12 cellular contexts compared by ENCODE assay signal in the genomic region with DNA sequence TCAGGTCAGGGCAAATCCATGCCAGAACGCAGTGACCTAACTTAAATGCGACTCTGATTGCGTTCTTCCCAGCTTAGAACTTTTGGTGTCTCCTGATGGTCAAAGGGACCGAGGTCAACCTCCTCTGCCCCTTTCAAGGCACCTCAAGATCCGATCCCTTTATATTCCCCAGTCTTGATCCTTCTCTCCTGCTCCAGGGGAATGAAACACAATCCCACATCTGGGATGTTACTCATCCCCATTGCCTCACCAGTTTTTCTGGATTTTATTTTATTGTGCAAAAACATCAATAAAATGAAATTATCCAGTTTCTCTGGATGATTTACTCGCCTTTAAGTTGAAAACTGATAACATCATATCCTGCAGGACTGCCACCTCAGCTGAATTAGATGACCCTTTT. TPM values are rescaled to one million over a fixed set of nuclear protein-coding genes. Genes with fewer than 3 reads are reported as not detected.
DNase-seq lines count a peak whose midpoint lies in the region; ATAC-seq, FAIRE-seq and TF ChIP-seq lines count a peak whose summit lies in the region.
"Had no signal": no experiment of that assay in that cellular context is flagged by ENCODE, and none has a peak within 500 bp of the region (broad histone marks: within the 10 kb centered on the region; RNA-seq: fewer than 3 reads in every experiment).

No MANE protein-coding gene starts in this region.

- ATAC-seq in Right ventricle myocardium superior (ENCODE audit: poor library complexity) = peak; percentile 7
- ATAC-seq in memory B cell (ENCODE audit: low read depth) = no peak
- no peak for ATAC-seq in GM18519 (IDR thresholded peaks at IDR 0.05; ENCODE audit: low FRiP score, unreplicated experiment)

- H3K27me3 ChIP-seq in bronchial epithelial cell (ENCODE audit: control insufficient read depth, insufficient read depth, low read length) (no peaks in the 10 kb centered on the region), suprapubic skin (no peaks in the 10 kb centered on the region)

- intact Hi-C loops in Right ventricle myocardium superior (cut with DNase I) = no loop called here
- intact Hi-C loops in cardiac septum (cut with DNase I) = no loop called here

- WGBS in suprapubic skin = 42% methylated on average over 6 of the region's 6 CpGs

- TF ChIP-seq CTCF in bronchial epithelial cell (IDR thresholded peaks at IDR 0.05; ENCODE audit: insufficient read depth, low read length, severe bottlenecking) (no peak), suprapubic skin (IDR thresholded peaks at IDR 0.05) (no peak)

- no peak for FAIRE-seq in bronchial epithelial cell (lab: Jason Lieb, UNC)

- no peak for DNase-seq in Right ventricle myocardium superior
- no peak for DNase-seq in cardiac septum (ENCODE audit: low spot score)
- DNase-seq in bronchial epithelial cell (ENCODE audit: low read depth) = peak; percentile 49
- no peak for DNase-seq in memory B cell (ENCODE audit: low spot score in 2 of 2)
- no peak for DNase-seq in suprapubic skin (ENCODE audit: low spot score in 2 of 2)
- no peak for DNase-seq in G401 (ENCODE audit: low spot score)
- DNase-seq in D341Med (ENCODE audit: low spot score) = no peak
- DNase-seq: AML-193; effector CD4-positive, alpha-beta T cell; kidney glomerular epithelial cell; T-helper 9 cell had no signal

- no peaks in the 10 kb centered on the region for H3K9me3 Mint-ChIP-seq in memory B cell

- no peak overlapping the region for H3K27ac Mint-ChIP-seq in memory B cell

- in situ Hi-C loops in G401 (cut with HindIII; ENCODE audit: low sequenced_read_pairs) = no loop called here

- H3K4me3 ChIP-seq in bronchial epithelial cell (ENCODE audit: low read depth, low read length) (no peak overlapping the region), suprapubic skin (peak overlapping the region; percentile 56)

- H3K4me1 Mint-ChIP-seq in memory B cell = peaks cover 14% of the 10 kb centered on the region

- no peak for TF ChIP-seq EP300 in suprapubic skin (IDR thresholded peaks at IDR 0.05)

- peak overlapping the region; percentile 45 for H3K4me3 Mint-ChIP-seq in memory B cell

- peaks cover 20% of the 10 kb centered on the region for H3K4me1 ChIP-seq in suprapubic skin

- no peaks in the 10 kb centered on the region for H3K36me3 ChIP-seq in bronchial epithelial cell (ENCODE audit: control insufficient read depth, insufficient read depth, low read length)
- no peaks in the 10 kb centered on the region for H3K36me3 ChIP-seq in suprapubic skin

- no peaks in the 10 kb centered on the region for H3K9me3 ChIP-seq in suprapubic skin

- H3K27me3 Mint-ChIP-seq in memory B cell = peaks cover 16% of the 10 kb centered on the region

- TF ChIP-seq POLR2A in suprapubic skin (IDR thresholded peaks at IDR 0.05) = no peak

- peaks cover 5% of the 10 kb centered on the region for H3K36me3 Mint-ChIP-seq in memory B cell

- H3K27ac ChIP-seq in suprapubic skin = no peak overlapping the region

RNA-seq across cellular contexts. Expression of a gene that starts 43.9 kb away (rescaled TPM):
- total RNA-seq in Right ventricle myocardium superior (4.4 TPM), cardiac septum (2.1 TPM), bronchial epithelial cell (2.6 and 3.2 TPM in 2 replicates), suprapubic skin (1 to 10 TPM; 3.4 to 5.0 (median 4.0) TPM)
- total RNA-seq in G401 (2014; rRNA removed; shearing (Covaris generic)) = 9.2 and 10.3 TPM in 2 replicates
